In the genomic region with DNA sequence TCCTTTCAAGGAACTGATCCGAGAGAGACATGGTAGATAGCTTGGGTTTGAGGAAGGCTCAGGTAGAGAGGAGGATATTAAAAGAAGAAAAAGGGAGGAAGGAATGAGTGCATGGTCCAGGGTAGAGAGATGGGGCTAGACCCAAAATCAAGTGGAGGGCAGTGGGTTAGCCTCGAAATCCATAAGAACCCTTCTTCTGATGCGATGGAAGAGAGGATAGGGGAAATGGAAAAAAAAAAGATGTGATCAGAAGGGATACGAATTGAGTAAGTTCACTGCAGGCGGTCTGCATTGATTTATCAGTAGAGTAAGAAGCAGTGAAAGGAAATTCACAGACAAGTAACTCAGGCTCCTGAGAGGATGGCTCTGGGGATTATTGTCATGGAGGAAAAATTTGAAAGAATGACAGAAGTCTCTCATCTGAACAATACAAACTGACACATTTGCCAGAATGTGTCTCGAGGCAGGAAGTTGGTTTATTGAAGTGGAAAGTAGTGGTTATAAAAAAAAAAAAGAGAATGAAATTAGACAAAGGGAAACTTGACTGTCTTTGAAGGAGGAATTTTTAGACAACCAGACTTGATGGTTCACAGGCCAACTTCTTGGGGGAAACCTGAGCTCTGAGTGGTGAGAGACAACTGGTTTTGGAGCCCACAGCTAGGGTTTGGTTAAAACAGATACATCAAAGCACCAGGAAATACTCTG, we compare ENCODE assay signal across 10 cellular contexts. TPM values are rescaled to one million over a fixed set of nuclear protein-coding genes. Genes with fewer than 3 reads are reported as not detected.
A peak's percentile ranks its signal among the peaks of the same experiment; 100 is the strongest.
DNase-seq lines count a peak whose midpoint lies in the region; ATAC-seq and TF ChIP-seq lines count a peak whose summit lies in the region.
"Had no signal": no experiment of that assay in that cellular context is flagged by ENCODE, and none has a peak within 500 bp of the region (broad histone marks: within the 10 kb centered on the region; RNA-seq: fewer than 3 reads in every experiment).

No MANE protein-coding gene starts in this region.

- 69 to 81% (median 73%) methylated on average over 6 of the region's 6 CpGs for WGBS in heart left ventricle, 4 donors
- 85% methylated on average over 5 to 6 of the region's 6 CpGs for WGBS in gastroesophageal sphincter (ENCODE audit: low coverage in 1 of 2), 2 donors

- no peak for ATAC-seq in heart left ventricle
- peak; percentile 59 for ATAC-seq in HG03103 (IDR thresholded peaks at IDR 0.05; ENCODE audit: low read depth, unreplicated experiment)
- no peak for ATAC-seq in gastroesophageal sphincter

- H3K4me1 ChIP-seq in left ventricle myocardium inferior, result peaks cover 98% of the 10 kb centered on the region
- H3K4me1 ChIP-seq in heart left ventricle, result peaks cover 13 to 87% (median 63%) of the 10 kb centered on the region in 12 donors
- H3K4me1 ChIP-seq in gastroesophageal sphincter, result peaks cover 6 to 41% (median 8%) of the 10 kb centered on the region in 3 donors

- H3K4me3 ChIP-seq in left ventricle myocardium inferior (no peak overlapping the region), heart left ventricle (no peak overlapping the region), gastroesophageal sphincter (no peak overlapping the region)
- H3K4me3 ChIP-seq: SK-N-MC had no signal

- no peak for TF ChIP-seq CTCF in left ventricle myocardium inferior (IDR thresholded peaks at IDR 0.05; ENCODE audit: borderline replicate concordance)
- TF ChIP-seq CTCF in heart left ventricle (IDR thresholded peaks at IDR 0.05), result no peak
- TF ChIP-seq CTCF in gastroesophageal sphincter (IDR thresholded peaks at IDR 0.05), result no peak

- no peak overlapping the region for H3K4me3 Mint-ChIP-seq in activated naive CD4-positive, alpha-beta T cell treated with anti-CD3 and anti-CD28 coated beads, Interleukin-2, amount 10 ng/mL, durations not matched to agents 7 days and 5 days
- H3K4me3 Mint-ChIP-seq in stimulated activated naive CD8-positive, alpha-beta T cell treated with anti-CD3 and anti-CD28 coated beads, Interleukin-15, Interleukin-2, amounts not matched to agents 100 ng/mL and 50 ng/mL, for 24 hours, result peak overlapping the region; percentile 60

- DNase-seq in left ventricle myocardium inferior (no peak), heart left ventricle (no peak), HT-29 (ENCODE audit: low spot score) (no peak), GDM1 (lab: John Stamatoyannopoulos, UW) (no peak)
- DNase-seq in activated naive CD4-positive, alpha-beta T cell treated with anti-CD3 and anti-CD28 coated beads, Interleukin-2, amount 10 ng/mL, durations not matched to agents 7 days and 5 days, result peak; percentile 44
- DNase-seq: AML-193 had no signal

- intact Hi-C loops in left ventricle myocardium inferior (cut with micrococcal nuclease) (no loop called here), heart left ventricle (cut with DNase I) (loop anchor here in 2 of 10 donors (5.0 kb wide), 2 partner anchors 33 to 98 kb away; no protein-coding TSS in a partner anchor)

- H3K27me3 Mint-ChIP-seq in activated naive CD4-positive, alpha-beta T cell treated with anti-CD3 and anti-CD28 coated beads, Interleukin-2, amount 10 ng/mL, durations not matched to agents 7 days and 5 days, result peaks cover 4% of the 10 kb centered on the region
- no peaks in the 10 kb centered on the region for H3K27me3 Mint-ChIP-seq in stimulated activated naive CD8-positive, alpha-beta T cell treated with anti-CD3 and anti-CD28 coated beads, Interleukin-15, Interleukin-2, amounts not matched to agents 100 ng/mL and 50 ng/mL, for 24 hours

- CTCF ChIA-PET in activated naive CD4-positive, alpha-beta T cell treated with anti-CD3 and anti-CD28 coated beads, Interleukin-2, amount 10 ng/mL, durations not matched to agents 7 days and 5 days (lab: Charles Lee), result interaction anchor here (0.6 to 1.4 kb wide), 4 partner anchors 10 to 99 kb away, joined by 3 to 5 read pairs (median 4); no protein-coding TSS in a partner anchor

- H3K9me3 Mint-ChIP-seq in activated naive CD4-positive, alpha-beta T cell treated with anti-CD3 and anti-CD28 coated beads, Interleukin-2, amount 10 ng/mL, durations not matched to agents 7 days and 5 days, result no peaks in the 10 kb centered on the region
- no peaks in the 10 kb centered on the region for H3K9me3 Mint-ChIP-seq in stimulated activated naive CD8-positive, alpha-beta T cell treated with anti-CD3 and anti-CD28 coated beads, Interleukin-15, Interleukin-2, amounts not matched to agents 100 ng/mL and 50 ng/mL, for 24 hours

- peaks cover 31% of the 10 kb centered on the region for H3K4me1 Mint-ChIP-seq in activated naive CD4-positive, alpha-beta T cell treated with anti-CD3 and anti-CD28 coated beads, Interleukin-2, amount 10 ng/mL, durations not matched to agents 7 days and 5 days
- peaks cover 57% of the 10 kb centered on the region for H3K4me1 Mint-ChIP-seq in stimulated activated naive CD8-positive, alpha-beta T cell treated with anti-CD3 and anti-CD28 coated beads, Interleukin-15, Interleukin-2, amounts not matched to agents 100 ng/mL and 50 ng/mL, for 24 hours (ENCODE audit: low read depth)

- peak overlapping the region; percentile 96 for H3K27ac ChIP-seq in left ventricle myocardium inferior (replicated peaks)
- peak overlapping the region in 3 of 12 donors; percentile 14 to 25 (median 18) for H3K27ac ChIP-seq in heart left ventricle
- H3K27ac ChIP-seq in gastroesophageal sphincter, result no peak overlapping the region
- H3K27ac ChIP-seq: SK-N-MC had no signal

- H3K27me3 ChIP-seq in left ventricle myocardium inferior (ENCODE audit: low read depth) (no peaks in the 10 kb centered on the region), heart left ventricle (no peaks in the 10 kb centered on the region), gastroesophageal sphincter (no peaks in the 10 kb centered on the region)

- TF ChIP-seq POLR2A in heart left ventricle (IDR thresholded peaks at IDR 0.05), result no peak
- no peak for TF ChIP-seq POLR2A in gastroesophageal sphincter (IDR thresholded peaks at IDR 0.05)

- H3K36me3 ChIP-seq in left ventricle myocardium inferior (peaks cover 9% of the 10 kb centered on the region), heart left ventricle (peaks cover 0 to 15% (median 3%) of the 10 kb centered on the region in 9 donors), gastroesophageal sphincter (peaks cover 0 to 3% of the 10 kb centered on the region in 2 donors)

- H3K9me3 ChIP-seq in left ventricle myocardium inferior (replicated peaks) (no peaks in the 10 kb centered on the region), heart left ventricle (no peaks in the 10 kb centered on the region), gastroesophageal sphincter (no peaks in the 10 kb centered on the region)

- peak overlapping the region; percentile 65 for H3K27ac Mint-ChIP-seq in activated naive CD4-positive, alpha-beta T cell treated with anti-CD3 and anti-CD28 coated beads, Interleukin-2, amount 10 ng/mL, durations not matched to agents 7 days and 5 days
- peak overlapping the region; percentile 91 for H3K27ac Mint-ChIP-seq in stimulated activated naive CD8-positive, alpha-beta T cell treated with anti-CD3 and anti-CD28 coated beads, Interleukin-15, Interleukin-2, amounts not matched to agents 100 ng/mL and 50 ng/mL, for 24 hours

- no peak for TF ChIP-seq EP300 in gastroesophageal sphincter (IDR thresholded peaks at IDR 0.05)

- peaks cover 2% of the 10 kb centered on the region for H3K36me3 Mint-ChIP-seq in activated naive CD4-positive, alpha-beta T cell treated with anti-CD3 and anti-CD28 coated beads, Interleukin-2, amount 10 ng/mL, durations not matched to agents 7 days and 5 days
- H3K36me3 Mint-ChIP-seq in stimulated activated naive CD8-positive, alpha-beta T cell treated with anti-CD3 and anti-CD28 coated beads, Interleukin-15, Interleukin-2, amounts not matched to agents 100 ng/mL and 50 ng/mL, for 24 hours (ENCODE audit: low read depth), result peaks cover 7% of the 10 kb centered on the region

RNA-seq across cellular contexts. Expression of a gene that starts 10.2 kb away (rescaled TPM):
- total RNA-seq in left ventricle myocardium inferior, result 258 TPM
- total RNA-seq in heart left ventricle, result 100 to 1,000 TPM; 141 to 413 (median 277) TPM
- polyA plus RNA-seq in heart left ventricle, result 10 to 100 TPM; 48.7 to 63.8 TPM
- total RNA-seq in HT-29 (2014; rRNA removed; shearing (Covaris generic)), result 17.6 and 18.4 TPM in 2 replicates
- 10 to 100 TPM; 70.7 to 78.7 (median 72.5) TPM for total RNA-seq in gastroesophageal sphincter
